Comparison of ENCODE assay signal across 10 cellular contexts in genomic region chr15:72184165-72184811, GRCh38. TPM values are rescaled to one million over a fixed set of nuclear protein-coding genes. Genes with fewer than 3 reads are reported as not detected.
DNase-seq lines count a peak whose midpoint lies in the region; ATAC-seq and TF ChIP-seq lines count a peak whose summit lies in the region.
"Had no signal": no experiment of that assay in that cellular context is flagged by ENCODE, and none has a peak within 500 bp of the region (broad histone marks: within the 10 kb centered on the region; RNA-seq: fewer than 3 reads in every experiment).

No MANE protein-coding gene starts in this region.

- H3K4me1 Mint-ChIP-seq in chondrocyte (ENCODE audit: low read depth) = peaks cover 15% of the 10 kb centered on the region
- no peaks in the 10 kb centered on the region for H3K4me1 Mint-ChIP-seq in activated CD4-positive, alpha-beta T cell treated with anti-CD3 and anti-CD28 coated beads, Interleukin-2, amount 10 ng/mL, durations not matched to agents 24 days and 14 days
- H3K4me1 Mint-ChIP-seq: central memory CD8-positive, alpha-beta T cell had no signal

- H3K4me3 Mint-ChIP-seq in chondrocyte (ENCODE audit: unreplicated experiment) = peak overlapping the region; percentile 62
- no peak overlapping the region for H3K4me3 Mint-ChIP-seq in activated CD4-positive, alpha-beta T cell treated with anti-CD3 and anti-CD28 coated beads, Interleukin-2, amount 10 ng/mL, durations not matched to agents 24 days and 14 days
- H3K4me3 Mint-ChIP-seq: central memory CD8-positive, alpha-beta T cell had no signal

- H3K9me3 Mint-ChIP-seq in chondrocyte (ENCODE audit: low read depth) = no peaks in the 10 kb centered on the region
- no peaks in the 10 kb centered on the region for H3K9me3 Mint-ChIP-seq in activated CD4-positive, alpha-beta T cell treated with anti-CD3 and anti-CD28 coated beads, Interleukin-2, amount 10 ng/mL, durations not matched to agents 24 days and 14 days
- H3K9me3 Mint-ChIP-seq: central memory CD8-positive, alpha-beta T cell had no signal

- H3K9me3 ChIP-seq in HUES6 (ENCODE audit: control insufficient read depth, insufficient read depth, low read depth, low read length) (no peaks in the 10 kb centered on the region), subcutaneous abdominal adipose tissue (ENCODE audit: control insufficient read depth in 5 of 5, low read length in 5 of 5) (no peaks in the 10 kb centered on the region)

- H3K9ac ChIP-seq in HUES6 (ENCODE audit: low read length) = peak overlapping the region; percentile 56
- H3K9ac ChIP-seq in subcutaneous abdominal adipose tissue (ENCODE audit: low read length in 5 of 5) = peak overlapping the region in 1 of 5 donors; percentile 27

- peaks cover 11% of the 10 kb centered on the region for H3K4me1 ChIP-seq in HUES6 (ENCODE audit: control insufficient read depth, insufficient read depth, low read length)
- peaks cover 0 to 26% (median 14%) of the 10 kb centered on the region in 5 donors for H3K4me1 ChIP-seq in subcutaneous abdominal adipose tissue (ENCODE audit: control insufficient read depth in 5 of 5, insufficient read depth in 5 of 5, low read length in 5 of 5)

- peak overlapping the region; percentile 69 for H3K4me3 ChIP-seq in HUES6 (ENCODE audit: low read depth, low read length)
- peak overlapping the region in 4 of 5 donors; percentile 17 to 44 (median 40) for H3K4me3 ChIP-seq in subcutaneous abdominal adipose tissue (ENCODE audit: low read depth in 1 of 5, low read length in 5 of 5)

- intact Hi-C loops in activated CD4-positive, alpha-beta T cell treated with anti-CD3 and anti-CD28 coated beads, Interleukin-2, amount 10 ng/mL, durations not matched to agents 24 days and 14 days (cut with micrococcal nuclease) = no loop called here

- H3K27me3 ChIP-seq in HUES6 (ENCODE audit: control insufficient read depth, insufficient read depth, low read length) (peaks cover 16% of the 10 kb centered on the region), subcutaneous abdominal adipose tissue (ENCODE audit: control insufficient read depth in 5 of 5, insufficient read depth in 4 of 5, low read length in 5 of 5) (peaks cover 0 to 17% (median 14%) of the 10 kb centered on the region in 5 donors)

- no peak overlapping the region for H3K27ac Mint-ChIP-seq in chondrocyte (ENCODE audit: unreplicated experiment)
- H3K27ac Mint-ChIP-seq in activated CD4-positive, alpha-beta T cell treated with anti-CD3 and anti-CD28 coated beads, Interleukin-2, amount 10 ng/mL, durations not matched to agents 24 days and 14 days = no peak overlapping the region

- no peaks in the 10 kb centered on the region for H3K27me3 Mint-ChIP-seq in chondrocyte (ENCODE audit: low read depth)
- H3K27me3 Mint-ChIP-seq in activated CD4-positive, alpha-beta T cell treated with anti-CD3 and anti-CD28 coated beads, Interleukin-2, amount 10 ng/mL, durations not matched to agents 24 days and 14 days = peaks cover 42% of the 10 kb centered on the region

- no peaks in the 10 kb centered on the region for H3K36me3 ChIP-seq in HUES6 (ENCODE audit: control insufficient read depth, insufficient read depth, low read length)
- H3K36me3 ChIP-seq in subcutaneous abdominal adipose tissue (ENCODE audit: control insufficient read depth in 5 of 5, insufficient read depth in 5 of 5, low read length in 5 of 5) = no peaks in the 10 kb centered on the region
- H3K36me3 ChIP-seq: WERI-Rb-1 had no signal

- H3K27ac ChIP-seq in HUES6 (ENCODE audit: low read depth, low read length) (no peak overlapping the region), subcutaneous abdominal adipose tissue (ENCODE audit: low read depth, low read length) (no peak overlapping the region)
- H3K27ac ChIP-seq: WERI-Rb-1 had no signal

- no peaks in the 10 kb centered on the region for H3K36me3 Mint-ChIP-seq in chondrocyte (ENCODE audit: low read depth)
- no peaks in the 10 kb centered on the region for H3K36me3 Mint-ChIP-seq in activated CD4-positive, alpha-beta T cell treated with anti-CD3 and anti-CD28 coated beads, Interleukin-2, amount 10 ng/mL, durations not matched to agents 24 days and 14 days (ENCODE audit: low read depth)

- ATAC-seq in HG02970 (IDR thresholded peaks at IDR 0.05; ENCODE audit: low FRiP score, unreplicated experiment) = no peak

- DNase-seq in chondrocyte (ENCODE audit: low spot score) = no peak
- DNase-seq in kidney glomerular epithelial cell (lab: John Stamatoyannopoulos, UW) = peak; percentile 34
- no peak for DNase-seq in NCI-H2196 treated with DMSO at 0.1 percent for 48 hours (lab: John Stamatoyannopoulos, UW; ENCODE audit: unreplicated experiment)
- no peak for DNase-seq in NCI-H2081 treated with DMSO at 0.1 percent for 48 hours (lab: John Stamatoyannopoulos, UW)
- DNase-seq in activated CD4-positive, alpha-beta T cell treated with anti-CD3 and anti-CD28 coated beads, Interleukin-2, amount 10 ng/mL, durations not matched to agents 24 days and 14 days = no peak
- DNase-seq: WERI-Rb-1 had no signal

- no peak for TF ChIP-seq CTCF in chondrocyte (IDR thresholded peaks at IDR 0.05)

RNA-seq across cellular contexts. Expression of gene GRAMD2A, which starts 13.3 kb away (rescaled TPM):
- 0.32 to 0.77 TPM (median 0.65 TPM) in 3 replicates for total RNA-seq in chondrocyte
- total RNA-seq in activated CD4-positive, alpha-beta T cell treated with anti-CD3 and anti-CD28 coated beads, Interleukin-2, amount 10 ng/mL, durations not matched to agents 24 days and 14 days = 0.21 TPM in 1 of 2 replicates, not detected in the other

RNA-seq across cellular contexts. Expression of gene PKM, which starts 46.7 kb away (rescaled TPM):
- 909 to 976 TPM (median 944 TPM) in 3 replicates for total RNA-seq in chondrocyte
- total RNA-seq in activated CD4-positive, alpha-beta T cell treated with anti-CD3 and anti-CD28 coated beads, Interleukin-2, amount 10 ng/mL, durations not matched to agents 24 days and 14 days = 2,437 and 2,525 TPM in 2 replicates
